Comparison of ENCODE assay signal across 18 cellular contexts in genomic region chr17:16374129-16374528, GRCh38. TPM values are rescaled to one million over a fixed set of nuclear protein-coding genes. Genes with fewer than 3 reads are reported as not detected.
DNase-seq lines count a peak whose midpoint lies in the region; ATAC-seq, FAIRE-seq and TF ChIP-seq lines count a peak whose summit lies in the region.
"Had no signal": no experiment of that assay in that cellular context is flagged by ENCODE, and none has a peak within 500 bp of the region (broad histone marks: within the 10 kb centered on the region; RNA-seq: fewer than 3 reads in every experiment).

No MANE protein-coding gene starts in this region.

- H3K4me1 Mint-ChIP-seq in astrocyte (ENCODE audit: low read depth, unreplicated experiment), result no peaks in the 10 kb centered on the region
- H3K4me1 Mint-ChIP-seq in activated naive CD8-positive, alpha-beta T cell treated with anti-CD3 and anti-CD28 coated beads for 36 hours, result no peaks in the 10 kb centered on the region

- TF ChIP-seq POLR2A in gastrocnemius medialis (IDR thresholded peaks at IDR 0.05), result no peak

- intact Hi-C loops in gastrocnemius medialis (cut with DNase I; ENCODE audit: low total_unique reads), result no loop called here

- no peak overlapping the region for H2AFZ ChIP-seq in astrocyte (ENCODE audit: low read depth, low read length)

- H3K27me3 ChIP-seq in astrocyte (ENCODE audit: insufficient read depth, low read length), result no peaks in the 10 kb centered on the region
- no peaks in the 10 kb centered on the region for H3K27me3 ChIP-seq in gastrocnemius medialis

- no peaks in the 10 kb centered on the region for H4K20me1 ChIP-seq in astrocyte (ENCODE audit: insufficient read depth, low read length)

- H3K36me3 ChIP-seq in astrocyte (ENCODE audit: insufficient read depth, low read length) (no peaks in the 10 kb centered on the region), gastrocnemius medialis (no peaks in the 10 kb centered on the region)
- H3K36me3 ChIP-seq: prostate gland had no signal

- TF ChIP-seq CTCF in astrocyte (IDR thresholded peaks at IDR 0.05; ENCODE audit: insufficient read depth, low read depth, low read length) (no peak), foreskin fibroblast (IDR thresholded peaks at IDR 0.05; ENCODE audit: low read depth, low read length) (no peak), gastrocnemius medialis (IDR thresholded peaks at IDR 0.05 in 4 of 5, conservative IDR thresholded peaks at IDR 0.05 in 1 of 5) (no peak)

- FAIRE-seq in astrocyte (lab: Jason Lieb, UNC), result no peak

- H3K27me3 Mint-ChIP-seq in astrocyte (ENCODE audit: low read depth, unreplicated experiment), result no peaks in the 10 kb centered on the region
- H3K27me3 Mint-ChIP-seq in activated naive CD8-positive, alpha-beta T cell treated with anti-CD3 and anti-CD28 coated beads for 36 hours, result no peaks in the 10 kb centered on the region

- DNase-seq in EL, result peak; percentile 41
- peak; percentile 54 for DNase-seq in astrocyte (ENCODE audit: low read depth)
- DNase-seq in foreskin fibroblast, result peak; percentile 69 to 87
- peak; percentile 35 to 48 for DNase-seq in gastrocnemius medialis
- no peak for DNase-seq in epidermal melanocyte (ENCODE audit: insufficient read length, low spot score)
- DNase-seq in activated naive CD8-positive, alpha-beta T cell treated with anti-CD3 and anti-CD28 coated beads for 36 hours, result no peak
- DNase-seq: activated CD4-positive, alpha-beta T cell treated with anti-CD3 and anti-CD28 coated beads for 4 hours; activated T-cell treated with anti-CD3 and anti-CD28 coated beads, Interleukin-2, amount 50 U/mL, for 48 hours; NCI-H1048; NCI-H446; OCI-M1; stimulated activated CD4-positive, alpha-beta T cell treated with anti-CD3 and anti-CD28 coated beads, Interleukin-4, amount 100 ng/mL, for 1 hour; stimulated activated naive CD4-positive, alpha-beta T cell had no signal

- H3K9me3 Mint-ChIP-seq in astrocyte (ENCODE audit: unreplicated experiment), result no peaks in the 10 kb centered on the region
- no peaks in the 10 kb centered on the region for H3K9me3 Mint-ChIP-seq in activated naive CD8-positive, alpha-beta T cell treated with anti-CD3 and anti-CD28 coated beads for 36 hours
- H3K9me3 Mint-ChIP-seq: T-helper 1 cell treated with Interleukin-12 subunit alpha and Interleukin-12 subunit beta and Interleukin-4 antibody, amounts not matched to agents 30 μg/mL and 1 μg/mL, for 36 hours had no signal

- H3K4me3 Mint-ChIP-seq in astrocyte (ENCODE audit: unreplicated experiment), result no peak overlapping the region
- no peak overlapping the region for H3K4me3 Mint-ChIP-seq in activated naive CD8-positive, alpha-beta T cell treated with anti-CD3 and anti-CD28 coated beads for 36 hours
- H3K4me3 Mint-ChIP-seq: T-helper 1 cell treated with Interleukin-12 subunit alpha and Interleukin-12 subunit beta and Interleukin-4 antibody, amounts not matched to agents 30 μg/mL and 1 μg/mL, for 36 hours had no signal

- no peak overlapping the region for H3K4me2 ChIP-seq in astrocyte (ENCODE audit: low read length)

- ATAC-seq in gastrocnemius medialis (peak; percentile 85 to 91), HG03432 (IDR thresholded peaks at IDR 0.05; ENCODE audit: unreplicated experiment) (no peak), GM21528 (IDR thresholded peaks at IDR 0.05; ENCODE audit: low FRiP score, unreplicated experiment) (no peak)

- no peaks in the 10 kb centered on the region for H3K79me2 ChIP-seq in astrocyte (ENCODE audit: insufficient read depth, low read length)

- H3K36me3 Mint-ChIP-seq in astrocyte (ENCODE audit: low read depth, unreplicated experiment), result no peaks in the 10 kb centered on the region
- no peaks in the 10 kb centered on the region for H3K36me3 Mint-ChIP-seq in activated naive CD8-positive, alpha-beta T cell treated with anti-CD3 and anti-CD28 coated beads for 36 hours

- no peak overlapping the region for H3K4me3 ChIP-seq in astrocyte (ENCODE audit: insufficient read depth, low read depth, low read length)
- H3K4me3 ChIP-seq in foreskin fibroblast (ENCODE audit: low read depth in 1 of 2, low read length in 2 of 2), result no peak overlapping the region
- H3K4me3 ChIP-seq in gastrocnemius medialis, result no peak overlapping the region
- H3K4me3 ChIP-seq: prostate gland had no signal

- H3K4me1 ChIP-seq in astrocyte (ENCODE audit: insufficient read depth, low read length), result no peaks in the 10 kb centered on the region
- H3K4me1 ChIP-seq in gastrocnemius medialis, result peaks cover 19 to 28% of the 10 kb centered on the region in 2 donors
- H3K4me1 ChIP-seq: prostate gland had no signal

- no peak overlapping the region for H3K9ac ChIP-seq in astrocyte (ENCODE audit: low read length)

- H3K9me3 ChIP-seq in astrocyte (ENCODE audit: insufficient read depth, low read depth, low read length) (no peaks in the 10 kb centered on the region), gastrocnemius medialis (no peaks in the 10 kb centered on the region)
- H3K9me3 ChIP-seq: prostate gland had no signal

- no peak overlapping the region for H3K27ac Mint-ChIP-seq in astrocyte (ENCODE audit: unreplicated experiment)
- no peak overlapping the region for H3K27ac Mint-ChIP-seq in activated naive CD8-positive, alpha-beta T cell treated with anti-CD3 and anti-CD28 coated beads for 36 hours
- H3K27ac Mint-ChIP-seq: T-helper 1 cell treated with Interleukin-12 subunit alpha and Interleukin-12 subunit beta and Interleukin-4 antibody, amounts not matched to agents 30 μg/mL and 1 μg/mL, for 36 hours had no signal

- H3K27ac ChIP-seq in astrocyte (ENCODE audit: low read depth, low read length) (no peak overlapping the region), gastrocnemius medialis (peak overlapping the region; percentile 71 to 86 (median 80))
- H3K27ac ChIP-seq: C4-2B, prostate gland had no signal

- in situ Hi-C loops in gastrocnemius medialis (cut with MboI; ENCODE audit: low sequenced_read_pairs in 4 of 4), result loop anchor here in 1 of 4 donors (25.0 kb wide), 1 partner anchor 138 kb away; no protein-coding TSS in a partner anchor

RNA-seq across cellular contexts. Expression of gene UBB, which starts 6.8 kb away (rescaled TPM):
- total RNA-seq in astrocyte (1,755 and 1,783 TPM in 2 replicates), gastrocnemius medialis (1,000 to 10,000 TPM; 1,099 to 1,543 (median 1,420) TPM)
- total RNA-seq in activated naive CD8-positive, alpha-beta T cell treated with anti-CD3 and anti-CD28 coated beads for 36 hours, result 1,000 to 10,000 TPM; 1,498 to 1,547 TPM

RNA-seq across cellular contexts. Expression of gene CENPV, which starts 20.9 kb away (rescaled TPM):
- total RNA-seq in astrocyte, result 25.1 and 38.8 TPM in 2 replicates
- total RNA-seq in gastrocnemius medialis, result 10 to 100 TPM; 18.3 to 39.4 (median 28.5) TPM
- total RNA-seq in activated naive CD8-positive, alpha-beta T cell treated with anti-CD3 and anti-CD28 coated beads for 36 hours, result 100 to 1,000 TPM; 145 to 154 TPM

RNA-seq across cellular contexts. Expression of gene TRPV2, which starts 41.2 kb away (rescaled TPM):
- 0.50 and 0.86 TPM in 2 replicates for total RNA-seq in astrocyte
- total RNA-seq in gastrocnemius medialis, result 1 to 10 TPM; 2.9 to 4.4 (median 3.4) TPM
- 10 to 100 TPM; 34.4 to 40.2 TPM for total RNA-seq in activated naive CD8-positive, alpha-beta T cell treated with anti-CD3 and anti-CD28 coated beads for 36 hours

Comparison
In these comparisons a context has a peak if more than half of its experiments do, and no peak if none do; other contexts are left out.
1. DNase-seq: peak in EL (single experiment), astrocyte (single experiment), foreskin fibroblast (2 of 2) and gastrocnemius medialis (2 of 2); none in epidermal melanocyte (single experiment) and activated naive CD8-positive, alpha-beta T cell treated with anti-CD3 and anti-CD28 coated beads for 36 hours (single experiment).
2. ATAC-seq: peak in gastrocnemius medialis (2 of 2); none in HG03432 (single experiment) and GM21528 (single experiment).
3. RNA of gene TRPV2, which starts 41.2 kb away (total RNA-seq): 34.4 to 40.2 TPM in activated naive CD8-positive, alpha-beta T cell treated with anti-CD3 and anti-CD28 coated beads for 36 hours; 2.9 to 4.4 TPM in gastrocnemius medialis and 0.50 to 0.86 TPM in astrocyte; every median in the first group is over 4 times any median in the second.